1 cellular context compared by ENCODE assay signal in genomic region chr1:18599096-18599495, GRCh38.
A peak's percentile ranks its signal among the peaks of the same experiment; 100 is the strongest.
TF ChIP-seq lines count a peak whose summit lies in the region.

No MANE protein-coding gene starts in this region.

TF ChIP-seq in K562, 482 proteins besides CTCF, POLR2A, EP300 and RAD21:
- TF ChIP-seq PBX2 (CRISPR knock-in tag; IDR thresholded peaks at IDR 0.05; ENCODE audit: low read depth) = no peak
- 0 out of 2 replicates have a peak, but pooled peaks have one; percentile 25 for TF ChIP-seq PBX2 (tag; conservative IDR thresholded peaks at IDR 0.05; ENCODE audit: low read depth)
- no peak for TF ChIP-seq HNRNPK (IDR thresholded peaks at IDR 0.05; ENCODE audit: low read depth, low read length, poor library complexity, severe bottlenecking)
